9 cellular contexts compared by ENCODE assay signal in genomic region chr12:65171870-65172269, GRCh38. TPM values are rescaled to one million over a fixed set of nuclear protein-coding genes. Genes with fewer than 3 reads are reported as not detected.
DNase-seq lines count a peak whose midpoint lies in the region; ATAC-seq and TF ChIP-seq lines count a peak whose summit lies in the region.
"Had no signal": no experiment of that assay in that cellular context is flagged by ENCODE, and none has a peak within 500 bp of the region (broad histone marks: within the 10 kb centered on the region; RNA-seq: fewer than 3 reads in every experiment).

No MANE protein-coding gene starts in this region.

- H3K4me3 ChIP-seq in GM12865 (ENCODE audit: low read depth, low read length) (peak overlapping the region; percentile 94), OCI-LY3 (ENCODE audit: low read length) (peak overlapping the region; percentile 87), endodermal cell (ENCODE audit: low read length) (peak overlapping the region; percentile 94), rectal smooth muscle tissue (ENCODE audit: low read length) (peak overlapping the region; percentile 42)

- peaks cover 44% of the 10 kb centered on the region for H3K36me3 ChIP-seq in OCI-LY3 (replicated peaks; ENCODE audit: low read depth, low read length)
- H3K36me3 ChIP-seq in endodermal cell (ENCODE audit: control insufficient read depth, insufficient read depth, low read length), result peaks cover 40% of the 10 kb centered on the region
- no peaks in the 10 kb centered on the region for H3K36me3 ChIP-seq in rectal smooth muscle tissue (ENCODE audit: control insufficient read depth, insufficient read depth, low read length)

- H3K9me3 Mint-ChIP-seq in endodermal cell, result peaks cover 4% of the 10 kb centered on the region

- H3K9me3 ChIP-seq in OCI-LY3 (ENCODE audit: insufficient read depth, low read length), result no peaks in the 10 kb centered on the region
- no peaks in the 10 kb centered on the region for H3K9me3 ChIP-seq in endodermal cell (ENCODE audit: control insufficient read depth, low read length)

- peaks cover 13% of the 10 kb centered on the region for H3K4me1 Mint-ChIP-seq in endodermal cell

- H3K4me3 Mint-ChIP-seq in endodermal cell, result peak overlapping the region; percentile 96

- H3K79me2 ChIP-seq in OCI-LY3 (ENCODE audit: low read length), result peaks cover 78% of the 10 kb centered on the region

- H3K27me3 Mint-ChIP-seq in endodermal cell (ENCODE audit: insufficient read depth), result peaks cover 18% of the 10 kb centered on the region

- no peak overlapping the region for H2AFZ ChIP-seq in OCI-LY3 (ENCODE audit: low read depth, low read length)

- peaks cover 37% of the 10 kb centered on the region for H3K4me1 ChIP-seq in OCI-LY3 (ENCODE audit: low read length)
- no peaks in the 10 kb centered on the region for H3K4me1 ChIP-seq in endodermal cell (ENCODE audit: control insufficient read depth, insufficient read depth, low read length)
- peaks cover 9% of the 10 kb centered on the region for H3K4me1 ChIP-seq in rectal smooth muscle tissue (ENCODE audit: control insufficient read depth, insufficient read depth, low read length)

- 72 to 80% methylated on average over 2 to 3 of the region's 3 CpGs for WGBS in endodermal cell (ENCODE audit: insufficient coverage in 1 of 2, insufficient read length in 1 of 2), 2 experiments

- H3K27ac ChIP-seq in OCI-LY3 (ENCODE audit: low read length) (no peak overlapping the region), endodermal cell (ENCODE audit: low read depth, low read length) (no peak overlapping the region), rectal smooth muscle tissue (ENCODE audit: low read depth, low read length) (no peak overlapping the region)

- no peak overlapping the region for H3K9ac ChIP-seq in OCI-LY3 (ENCODE audit: low read length)
- peak overlapping the region; percentile 95 for H3K9ac ChIP-seq in endodermal cell (ENCODE audit: extremely low read depth, low read length, poor library complexity, severe bottlenecking)
- no peak overlapping the region for H3K9ac ChIP-seq in rectal smooth muscle tissue (ENCODE audit: low read length)

- H3K4me2 ChIP-seq in OCI-LY3 (ENCODE audit: low read length), result peak overlapping the region; percentile 98

- H3K36me3 Mint-ChIP-seq in endodermal cell (ENCODE audit: low read depth), result no peaks in the 10 kb centered on the region

- H3K27ac Mint-ChIP-seq in endodermal cell, result no peak overlapping the region

- no peak for TF ChIP-seq CTCF in GM12865 (IDR thresholded peaks at IDR 0.05; ENCODE audit: insufficient read depth, low read depth, low read length, missing control alignments)
- TF ChIP-seq CTCF in OCI-LY3 (IDR thresholded peaks at IDR 0.05; ENCODE audit: low read depth, low read length), result no peak
- peak; percentile 16 for TF ChIP-seq CTCF in endodermal cell (conservative IDR thresholded peaks at IDR 0.05)

- H4K20me1 ChIP-seq in OCI-LY3 (ENCODE audit: insufficient read depth, low read length), result peaks cover 66% of the 10 kb centered on the region

- H3K27me3 ChIP-seq in OCI-LY3 (ENCODE audit: low read depth, low read length), result no peaks in the 10 kb centered on the region
- no peaks in the 10 kb centered on the region for H3K27me3 ChIP-seq in endodermal cell (ENCODE audit: control insufficient read depth, insufficient read depth, low read length, poor library complexity, severe bottlenecking)
- no peaks in the 10 kb centered on the region for H3K27me3 ChIP-seq in rectal smooth muscle tissue (ENCODE audit: control insufficient read depth, insufficient read depth, low read length)

- peak; percentile 42 for DNase-seq in GM12865 (ENCODE audit: low read depth)
- no peak for DNase-seq in endodermal cell
- no peak for DNase-seq in inferior parietal cortex (ENCODE audit: extremely low spot score)
- DNase-seq in iPS-NIHi7 (ENCODE audit: extremely low spot score), result no peak

- ATAC-seq in HG03460 (IDR thresholded peaks at IDR 0.05; ENCODE audit: unreplicated experiment), result no peak
- no peak for ATAC-seq in HG03280 (IDR thresholded peaks at IDR 0.05; ENCODE audit: unreplicated experiment)

RNA-seq across cellular contexts. Expression of gene LEMD3, which starts 2.5 kb away (rescaled TPM):
- total RNA-seq in endodermal cell, result 10 to 100 TPM; 35.8 to 37.3 TPM
- polyA plus RNA-seq in endodermal cell (2013, experiment 1 of 2), result 22.4 TPM
- 22.4 TPM for polyA plus RNA-seq in endodermal cell (2013, experiment 2 of 2)

RNA-seq across cellular contexts. Expression of gene WIF1, which starts 50.8 kb away (rescaled TPM):
- not detected for total RNA-seq in endodermal cell
- polyA plus RNA-seq in endodermal cell (2013, experiment 1 of 2), result 1.5 TPM
- 0.29 TPM for polyA plus RNA-seq in endodermal cell (2013, experiment 2 of 2)
- total RNA-seq: HT1080 had no signal

Comparison
In these comparisons a context has a peak if more than half of its experiments do, and no peak if none do; other contexts are left out.
1. H3K4me3 ChIP-seq: peak in every context shown above with its lines; median percentile 94 in GM12865; 94 in endodermal cell; 87 in OCI-LY3; 42 in rectal smooth muscle tissue.